Comparison of ENCODE assay signal across 22 cellular contexts in genomic region chr5:146395233-146395632, GRCh38. TPM values are rescaled to one million over a fixed set of nuclear protein-coding genes. Genes with fewer than 3 reads are reported as not detected.
"Had no signal": no experiment of that assay in that cellular context is flagged by ENCODE, and none has a peak within 500 bp of the region (broad histone marks: within the 10 kb centered on the region; RNA-seq: fewer than 3 reads in every experiment).

No MANE protein-coding gene starts in this region.

- DNase-seq: activated CD4-positive, alpha-beta T cell treated with anti-CD3 and anti-CD28 coated beads, Interleukin-2, amount 50 U/mL, for 4 hours; activated CD8-positive, alpha-beta memory T cell treated with anti-CD3 and anti-CD28 coated beads, Interleukin-2, amount 50 U/mL, for 48 hours; activated naive CD4-positive, alpha-beta T cell; activated T-cell treated with anti-CD3 and anti-CD28 coated beads, Interleukin-2, amount 50 U/mL, for 4 hours; adrenal gland; brain microvascular endothelial cell; colonic mucosa; esophagus squamous epithelium; immature natural killer cell; left lung; natural killer cell; pancreas; psoas muscle; right cardiac atrium; stimulated activated CD4-positive, alpha-beta T cell treated with anti-CD3 and anti-CD28 coated beads, Interleukin-4, amount 100 ng/mL, for 4 hours; stimulated activated naive CD8-positive, alpha-beta T cell treated with anti-CD3 and anti-CD28 coated beads, Interleukin-15, Interleukin-2, amounts not matched to agents 100 U/mL and 50 U/mL, for 24 hours; T-helper 9 cell; upper lobe of right lung had no signal

- H3K9me3 ChIP-seq: adrenal gland, ascending aorta, colonic mucosa, esophagus squamous epithelium, left lung, neutrophil, pancreas, psoas muscle, upper lobe of right lung had no signal

- H3K27ac ChIP-seq: adrenal gland, ascending aorta, brain microvascular endothelial cell, colonic mucosa, esophagus squamous epithelium, left lung, neutrophil, pancreas, psoas muscle, upper lobe of right lung had no signal

- H3K4me1 ChIP-seq: adrenal gland, ascending aorta, colonic mucosa, esophagus squamous epithelium, left lung, pancreas, psoas muscle, upper lobe of right lung had no signal

- H3K4me3 ChIP-seq: adrenal gland, ascending aorta, colonic mucosa, esophagus squamous epithelium, left lung, pancreas, psoas muscle, upper lobe of right lung had no signal

- H3K36me3 ChIP-seq: adrenal gland, ascending aorta, brain microvascular endothelial cell, colonic mucosa, esophagus squamous epithelium, left lung, neutrophil, pancreas, upper lobe of right lung had no signal

- H3K27me3 ChIP-seq: ascending aorta, brain microvascular endothelial cell, colonic mucosa, pancreas had no signal

- FAIRE-seq: pancreas had no signal

RNA-seq across cellular contexts. Expression of gene POU4F3, which starts 56.6 kb away (rescaled TPM):
- total RNA-seq: ascending aorta; colonic mucosa; esophagus squamous epithelium; kidney epithelial cell; left lung; pancreas; psoas muscle; T-helper 1 cell treated with Interleukin-12 subunit alpha and Interleukin-12 subunit beta and Interleukin-4 antibody, amounts not matched to agents 30 ng/mL and 1 ng/mL, for 36 hours; upper lobe of right lung had no signal
- polyA plus RNA-seq: adrenal gland, immature natural killer cell, pancreas, right cardiac atrium had no signal
